1 cellular context compared by ENCODE assay signal in genomic region chr10:27252267-27253000, GRCh38.
TF ChIP-seq lines count a peak whose summit lies in the region.

No MANE protein-coding gene starts in this region.

TF ChIP-seq in K562, 482 proteins besides CTCF, POLR2A, EP300 and RAD21 (continued from another document and continues in another):
- TF ChIP-seq GTF2B (IDR thresholded peaks at IDR 0.05; ENCODE audit: extremely low read depth, insufficient read length), result no peak
- no peak for TF ChIP-seq SAFB2 (IDR thresholded peaks at IDR 0.05; ENCODE audit: borderline replicate concordance, low read depth, low read length, severe bottlenecking)
- no peak for TF ChIP-seq PTTG1 (tag; IDR thresholded peaks at IDR 0.05; ENCODE audit: low read depth)
- no peak for TF ChIP-seq HMG20B (CRISPR knock-in tag; IDR thresholded peaks at IDR 0.05)
- no peak for TF ChIP-seq EWSR1 (IDR thresholded peaks at IDR 0.05; ENCODE audit: borderline replicate concordance, low read depth, partially characterized antibody)
- TF ChIP-seq, protein P1, sequence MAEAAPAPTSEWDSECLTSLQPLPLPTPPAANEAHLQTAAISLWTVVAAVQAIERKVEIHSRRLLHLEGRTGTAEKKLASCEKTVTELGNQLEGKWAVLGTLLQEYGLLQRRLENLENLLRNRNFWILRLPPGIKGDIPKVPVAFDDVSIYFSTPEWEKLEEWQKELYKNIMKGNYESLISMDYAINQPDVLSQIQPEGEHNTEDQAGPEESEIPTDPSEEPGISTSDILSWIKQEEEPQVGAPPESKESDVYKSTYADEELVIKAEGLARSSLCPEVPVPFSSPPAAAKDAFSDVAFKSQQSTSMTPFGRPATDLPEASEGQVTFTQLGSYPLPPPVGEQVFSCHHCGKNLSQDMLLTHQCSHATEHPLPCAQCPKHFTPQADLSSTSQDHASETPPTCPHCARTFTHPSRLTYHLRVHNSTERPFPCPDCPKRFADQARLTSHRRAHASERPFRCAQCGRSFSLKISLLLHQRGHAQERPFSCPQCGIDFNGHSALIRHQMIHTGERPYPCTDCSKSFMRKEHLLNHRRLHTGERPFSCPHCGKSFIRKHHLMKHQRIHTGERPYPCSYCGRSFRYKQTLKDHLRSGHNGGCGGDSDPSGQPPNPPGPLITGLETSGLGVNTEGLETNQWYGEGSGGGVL (CRISPR knock-in tag; IDR thresholded peaks at IDR 0.05), result no peak
- TF ChIP-seq BRF1 (IDR thresholded peaks at IDR 0.05; ENCODE audit: borderline replicate concordance, extremely low read depth, insufficient read length), result no peak
- TF ChIP-seq ZBED1 (IDR thresholded peaks at IDR 0.05), result no peak
- peak; percentile 24; the same call in 1 of the 2 replicates for TF ChIP-seq ESRRA (IDR thresholded peaks at IDR 0.05; ENCODE audit: borderline replicate concordance, low read depth)
- TF ChIP-seq RUNX1 (IDR thresholded peaks at IDR 0.05; ENCODE audit: low read depth), result no peak
- TF ChIP-seq ZFP1 (CRISPR knock-in tag; IDR thresholded peaks at IDR 0.05), result no peak
- no peak for TF ChIP-seq BMI1 (IDR thresholded peaks at IDR 0.05; ENCODE audit: low read length)
- no peak for TF ChIP-seq ZNF507 (tag; conservative IDR thresholded peaks at IDR 0.05)
- TF ChIP-seq PML (IDR thresholded peaks at IDR 0.05; ENCODE audit: low read length), result peak; percentile 40; the same call in 1 of the 2 replicates
- no peak for TF ChIP-seq PREB (CRISPR knock-in tag; IDR thresholded peaks at IDR 0.05)
- TF ChIP-seq U2AF2 (optimal IDR thresholded peaks at IDR 0.05; ENCODE audit: low read depth, low read length), result no peak
- no peak for TF ChIP-seq SIX5 (IDR thresholded peaks at IDR 0.05; ENCODE audit: borderline replicate concordance in 1 of 2, insufficient read depth in 1 of 2, low read depth in 1 of 2, low read length in 2 of 2)
- TF ChIP-seq ZC3H11A (IDR thresholded peaks at IDR 0.05; ENCODE audit: low read depth, low read length), result no peak
- TF ChIP-seq ZBTB1 (CRISPR knock-in tag; IDR thresholded peaks at IDR 0.05; ENCODE audit: borderline replicate concordance, low read depth), result no peak
- no peak; a peak in 1 of 4 replicates for TF ChIP-seq RCOR1 (IDR thresholded peaks at IDR 0.05; ENCODE audit: borderline replicate concordance in 1 of 2, low read depth in 2 of 2, low read length in 2 of 2)
- no peak for TF ChIP-seq MIER1 (IDR thresholded peaks at IDR 0.05; ENCODE audit: low read depth)
- no peak for TF ChIP-seq ZNF830 (CRISPR knock-in tag; IDR thresholded peaks at IDR 0.05)
- TF ChIP-seq HMGXB4 (CRISPR knock-in tag; IDR thresholded peaks at IDR 0.05), result no peak; the same call in 1 of the 2 replicates
- TF ChIP-seq E2F5 (CRISPR knock-in tag; IDR thresholded peaks at IDR 0.05), result no peak
- TF ChIP-seq ZNF311 (CRISPR knock-in tag; IDR thresholded peaks at IDR 0.05), result no peak
- no peak for TF ChIP-seq PPARD (CRISPR knock-in tag; IDR thresholded peaks at IDR 0.05)
- TF ChIP-seq MNT (conservative IDR thresholded peaks at IDR 0.05), result peak in 1 of 2 experiments; percentile 47; a peak in 1 of 4 replicates
- TF ChIP-seq PCBP1 (IDR thresholded peaks at IDR 0.05; ENCODE audit: low read depth, low read length, poor library complexity, severe bottlenecking), result no peak
- TF ChIP-seq NEUROD1 (IDR thresholded peaks at IDR 0.05; ENCODE audit: borderline replicate concordance, low read depth, low read length, partially characterized antibody), result no peak
- TF ChIP-seq ZNF561 (CRISPR knock-in tag; conservative IDR thresholded peaks at IDR 0.05), result no peak
- TF ChIP-seq ARID2 (IDR thresholded peaks at IDR 0.05), result no peak
- TF ChIP-seq XRCC5 (IDR thresholded peaks at IDR 0.05; ENCODE audit: low read depth, low read length), result no peak
- TF ChIP-seq, protein P2, sequence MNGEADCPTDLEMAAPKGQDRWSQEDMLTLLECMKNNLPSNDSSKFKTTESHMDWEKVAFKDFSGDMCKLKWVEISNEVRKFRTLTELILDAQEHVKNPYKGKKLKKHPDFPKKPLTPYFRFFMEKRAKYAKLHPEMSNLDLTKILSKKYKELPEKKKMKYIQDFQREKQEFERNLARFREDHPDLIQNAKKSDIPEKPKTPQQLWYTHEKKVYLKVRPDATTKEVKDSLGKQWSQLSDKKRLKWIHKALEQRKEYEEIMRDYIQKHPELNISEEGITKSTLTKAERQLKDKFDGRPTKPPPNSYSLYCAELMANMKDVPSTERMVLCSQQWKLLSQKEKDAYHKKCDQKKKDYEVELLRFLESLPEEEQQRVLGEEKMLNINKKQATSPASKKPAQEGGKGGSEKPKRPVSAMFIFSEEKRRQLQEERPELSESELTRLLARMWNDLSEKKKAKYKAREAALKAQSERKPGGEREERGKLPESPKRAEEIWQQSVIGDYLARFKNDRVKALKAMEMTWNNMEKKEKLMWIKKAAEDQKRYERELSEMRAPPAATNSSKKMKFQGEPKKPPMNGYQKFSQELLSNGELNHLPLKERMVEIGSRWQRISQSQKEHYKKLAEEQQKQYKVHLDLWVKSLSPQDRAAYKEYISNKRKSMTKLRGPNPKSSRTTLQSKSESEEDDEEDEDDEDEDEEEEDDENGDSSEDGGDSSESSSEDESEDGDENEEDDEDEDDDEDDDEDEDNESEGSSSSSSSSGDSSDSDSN (IDR thresholded peaks at IDR 0.05; ENCODE audit: borderline replicate concordance in 1 of 2, low read depth in 2 of 2, low read length in 2 of 2), result 0 out of 4 replicates have a peak, but pooled peaks of 1 of the 2 experiments have one; percentile 33
- no peak for TF ChIP-seq DNMT1 (IDR thresholded peaks at IDR 0.05)
- TF ChIP-seq STAG1 (CRISPR knock-in tag; IDR thresholded peaks at IDR 0.05; ENCODE audit: borderline replicate concordance), result no peak
- no peak for TF ChIP-seq ZC3H8 (IDR thresholded peaks at IDR 0.05)
- 0 out of 2 replicates have a peak, but pooled peaks have one; percentile 73 for TF ChIP-seq MTA3 (IDR thresholded peaks at IDR 0.05; ENCODE audit: borderline replicate concordance)
- TF ChIP-seq ZNF589 (CRISPR knock-in tag; IDR thresholded peaks at IDR 0.05; ENCODE audit: low read depth), result no peak
- no peak for TF ChIP-seq MTF1 (CRISPR knock-in tag; IDR thresholded peaks at IDR 0.05; ENCODE audit: borderline replicate concordance)
- TF ChIP-seq ZBTB49 (CRISPR knock-in tag; IDR thresholded peaks at IDR 0.05; ENCODE audit: borderline replicate concordance), result no peak
- no peak for TF ChIP-seq ZSCAN32 (CRISPR knock-in tag; IDR thresholded peaks at IDR 0.05)
- TF ChIP-seq POLR3A (IDR thresholded peaks at IDR 0.05; ENCODE audit: borderline replicate concordance, extremely low read depth, insufficient read depth, insufficient read length), result no peak
- no peak for TF ChIP-seq EZH2 (IDR thresholded peaks at IDR 0.05; ENCODE audit: borderline replicate concordance, low read depth, low read length)
- no peak for TF ChIP-seq HEY1 (CRISPR knock-in tag; IDR thresholded peaks at IDR 0.05; ENCODE audit: borderline replicate concordance)
- TF ChIP-seq ATF3 (IDR thresholded peaks at IDR 0.05), result no peak
- TF ChIP-seq ATF3 (CRISPR knock-in tag; conservative IDR thresholded peaks at IDR 0.05), result no peak
- no peak for TF ChIP-seq C11orf30 (IDR thresholded peaks at IDR 0.05; ENCODE audit: low read depth)
- peak; percentile 71 for TF ChIP-seq POLR2AphosphoS5 (IDR thresholded peaks at IDR 0.05; ENCODE audit: control insufficient read depth, insufficient read depth, low read depth, low read length)
- peak; percentile 51; the same call in 1 of the 2 replicates for TF ChIP-seq MAX (CRISPR knock-in tag; IDR thresholded peaks at IDR 0.05)
- peak; percentile 41 for TF ChIP-seq NFIC (IDR thresholded peaks at IDR 0.05)
- no peak for TF ChIP-seq CBX5 (IDR thresholded peaks at IDR 0.05; ENCODE audit: borderline replicate concordance, low read depth)
- no peak for TF ChIP-seq SNIP1 (IDR thresholded peaks at IDR 0.05; ENCODE audit: low read depth)
- no peak for TF ChIP-seq ZBTB17 (CRISPR knock-in tag; IDR thresholded peaks at IDR 0.05)
- no peak for TF ChIP-seq TEAD2 (tag; IDR thresholded peaks at IDR 0.05)
- TF ChIP-seq RNF2 (IDR thresholded peaks at IDR 0.05), result no peak
- TF ChIP-seq PHF20 (IDR thresholded peaks at IDR 0.05; ENCODE audit: partially characterized antibody), result peak; percentile 78
- no peak for TF ChIP-seq FOXJ3 (CRISPR knock-in tag; IDR thresholded peaks at IDR 0.05)
- TF ChIP-seq RBM15 (IDR thresholded peaks at IDR 0.05; ENCODE audit: insufficient read depth, low read length), result no peak
